In genomic region chr4:55125763-55126541, GRCh38 we compare ENCODE assay signal across 10 cellular contexts. TPM values are rescaled to one million over a fixed set of nuclear protein-coding genes. Genes with fewer than 3 reads are reported as not detected.
DNase-seq lines count a peak whose midpoint lies in the region; ATAC-seq, FAIRE-seq and TF ChIP-seq lines count a peak whose summit lies in the region.
"Had no signal": no experiment of that assay in that cellular context is flagged by ENCODE, and none has a peak within 500 bp of the region (broad histone marks: within the 10 kb centered on the region; RNA-seq: fewer than 3 reads in every experiment).

No MANE protein-coding gene starts in this region.

- intact Hi-C loops in natural killer cell (cut with micrococcal nuclease) = no loop called here

- no peak overlapping the region for H2BK15ac ChIP-seq in mesendoderm (replicated peaks; ENCODE audit: low read depth)

- no peak for FAIRE-seq in frontal cortex (lab: Jason Lieb, UNC)

- peak overlapping the region; percentile 87 for H3K4me2 ChIP-seq in mesendoderm (ENCODE audit: low read length)

- H3K4ac ChIP-seq in mesendoderm (ENCODE audit: low read depth, low read length) = no peak overlapping the region

- H3K27me3 ChIP-seq in ectodermal cell (ENCODE audit: control insufficient read depth, insufficient read depth, low read length, poor library complexity, severe bottlenecking) (peaks cover 35% of the 10 kb centered on the region), mesendoderm (ENCODE audit: insufficient read depth, low read length, poor library complexity) (no peaks in the 10 kb centered on the region)

- H3K9me3 ChIP-seq in ectodermal cell (ENCODE audit: control insufficient read depth, low read length) = no peaks in the 10 kb centered on the region

- H3K27ac Mint-ChIP-seq in natural killer cell = no peak overlapping the region
- H3K27ac Mint-ChIP-seq in natural killer cell treated with Interleukin-12 subunit alpha and Interleukin-12 subunit beta and Interleukin-15 and Interleukin-18, amount 100 ng/mL, for 72 hours = no peak overlapping the region
- H3K27ac Mint-ChIP-seq: stimulated activated naive CD8-positive, alpha-beta T cell treated with anti-CD3 and anti-CD28 coated beads, Interleukin-15, Interleukin-2, amounts not matched to agents 100 ng/mL and 50 ng/mL, for 24 hours had no signal

- H3K18ac ChIP-seq in mesendoderm (ENCODE audit: low read length) = peak overlapping the region; percentile 9

- no peak overlapping the region for H3K23ac ChIP-seq in mesendoderm (ENCODE audit: low read length)

- DNase-seq in natural killer cell (no peak), mesendoderm (peak; percentile 42), frontal cortex (ENCODE audit: low spot score in 2 of 2) (no peak)
- no peak for DNase-seq in natural killer cell treated with Interleukin-12 subunit alpha and Interleukin-12 subunit beta and Interleukin-15 and Interleukin-18, amount 100 ng/mL, for 72 hours (ENCODE audit: low spot score)
- no peak for DNase-seq in stimulated activated CD4-positive, alpha-beta T cell treated with anti-CD3 and anti-CD28 coated beads, Interleukin-15, amount 100 ng/mL, for 24 hours
- DNase-seq: NCI-H446 had no signal

- peak overlapping the region; percentile 86 for H3K56ac ChIP-seq in mesendoderm (ENCODE audit: low read length)

- H3K4me3 ChIP-seq in ectodermal cell (ENCODE audit: insufficient read depth, low read depth, low read length) (peak overlapping the region; percentile 69), mesendoderm (ENCODE audit: low read length) (peak overlapping the region; percentile 80)

- H2AK5ac ChIP-seq in mesendoderm (ENCODE audit: low read length) = no peak overlapping the region

- H2BK5ac ChIP-seq in mesendoderm (ENCODE audit: low read length) = no peak overlapping the region

- no peaks in the 10 kb centered on the region for H3K9me3 Mint-ChIP-seq in natural killer cell
- H3K9me3 Mint-ChIP-seq in natural killer cell treated with Interleukin-12 subunit alpha and Interleukin-12 subunit beta and Interleukin-15 and Interleukin-18, amount 100 ng/mL, for 72 hours = peaks cover 3% of the 10 kb centered on the region
- H3K9me3 Mint-ChIP-seq: stimulated activated naive CD8-positive, alpha-beta T cell treated with anti-CD3 and anti-CD28 coated beads, Interleukin-15, Interleukin-2, amounts not matched to agents 100 ng/mL and 50 ng/mL, for 24 hours had no signal

- H3K9ac ChIP-seq in mesendoderm (ENCODE audit: low read length) = peak overlapping the region; percentile 72

- no peak for ATAC-seq in natural killer cell
- ATAC-seq in natural killer cell treated with Interleukin-12 subunit alpha and Interleukin-12 subunit beta and Interleukin-15 and Interleukin-18, amount 100 ng/mL, for 72 hours = no peak
- ATAC-seq in HG02981 (IDR thresholded peaks at IDR 0.05; ENCODE audit: unreplicated experiment) = no peak
- ATAC-seq in HG02642 (IDR thresholded peaks at IDR 0.05; ENCODE audit: poor library complexity, unreplicated experiment) = no peak

- H3K4me1 ChIP-seq in ectodermal cell (ENCODE audit: control insufficient read depth, insufficient read depth, low read length) (no peaks in the 10 kb centered on the region), mesendoderm (ENCODE audit: control insufficient read depth, low read depth, low read length) (no peaks in the 10 kb centered on the region)

- H3K36me3 Mint-ChIP-seq in natural killer cell = no peaks in the 10 kb centered on the region
- no peaks in the 10 kb centered on the region for H3K36me3 Mint-ChIP-seq in natural killer cell treated with Interleukin-12 subunit alpha and Interleukin-12 subunit beta and Interleukin-15 and Interleukin-18, amount 100 ng/mL, for 72 hours

- 6 to 7% methylated on average over 32 of the region's 32 CpGs for WGBS in ectodermal cell, 2 experiments
- no CpG with 5 or more reads among the region's 32 CpGs for WGBS in mesendoderm (ENCODE audit: extremely low coverage, insufficient coverage, low lambda C conversion rate)

- H3K79me1 ChIP-seq in mesendoderm (ENCODE audit: low read length) = no peaks in the 10 kb centered on the region

- H3K79me2 ChIP-seq in mesendoderm (ENCODE audit: control insufficient read depth, insufficient read depth, low read length) = peaks cover 34% of the 10 kb centered on the region

- TF ChIP-seq CTCF in natural killer cell (IDR thresholded peaks at IDR 0.05) = no peak

- H3K27me3 Mint-ChIP-seq in natural killer cell (ENCODE audit: low read depth in 2 of 2) = peaks cover 43 to 51% of the 10 kb centered on the region in 2 donors
- H3K27me3 Mint-ChIP-seq in natural killer cell treated with Interleukin-12 subunit alpha and Interleukin-12 subunit beta and Interleukin-15 and Interleukin-18, amount 100 ng/mL, for 72 hours = peaks cover 26 to 37% of the 10 kb centered on the region in 2 donors

- H3K27ac ChIP-seq in ectodermal cell (ENCODE audit: insufficient read depth, low read depth, low read length, poor library complexity, severe bottlenecking) (no peak overlapping the region), mesendoderm (ENCODE audit: low read depth, low read length) (no peak overlapping the region)

- H2BK120ac ChIP-seq in mesendoderm (ENCODE audit: low read depth, low read length) = no peak overlapping the region

- peaks cover 7 to 8% of the 10 kb centered on the region in 2 donors for H3K4me1 Mint-ChIP-seq in natural killer cell
- no peaks in the 10 kb centered on the region for H3K4me1 Mint-ChIP-seq in natural killer cell treated with Interleukin-12 subunit alpha and Interleukin-12 subunit beta and Interleukin-15 and Interleukin-18, amount 100 ng/mL, for 72 hours (ENCODE audit: low read depth in 2 of 2)

- H3K36me3 ChIP-seq in ectodermal cell (ENCODE audit: control insufficient read depth, insufficient read depth, low read length) (no peaks in the 10 kb centered on the region), mesendoderm (ENCODE audit: control insufficient read depth, insufficient read depth, low read length) (no peaks in the 10 kb centered on the region)

- peak overlapping the region; percentile 52 for H3K4me3 Mint-ChIP-seq in natural killer cell
- no peak overlapping the region for H3K4me3 Mint-ChIP-seq in natural killer cell treated with Interleukin-12 subunit alpha and Interleukin-12 subunit beta and Interleukin-15 and Interleukin-18, amount 100 ng/mL, for 72 hours
- H3K4me3 Mint-ChIP-seq: stimulated activated naive CD8-positive, alpha-beta T cell treated with anti-CD3 and anti-CD28 coated beads, Interleukin-15, Interleukin-2, amounts not matched to agents 100 ng/mL and 50 ng/mL, for 24 hours had no signal

- no peak overlapping the region for H4K8ac ChIP-seq in mesendoderm (ENCODE audit: low read depth, low read length)

- H4K5ac ChIP-seq in mesendoderm (ENCODE audit: low read length) = no peak overlapping the region

RNA-seq across cellular contexts. Expression of gene KDR, which starts 0.6 kb away (rescaled TPM):
- total RNA-seq in natural killer cell (under 1 TPM in 2 of 3 donors, not detected in 1; 0.07 to 0.08 TPM), frontal cortex (11.0 TPM)
- not detected for total RNA-seq in natural killer cell treated with Interleukin-12 subunit alpha and Interleukin-12 subunit beta and Interleukin-15 and Interleukin-18, amount 100 ng/mL, for 72 hours
- 18.2 TPM for polyA plus RNA-seq in ectodermal cell (2013, experiment 1 of 4)
- polyA plus RNA-seq in ectodermal cell (2013, experiment 2 of 4) = 17.3 TPM
- 10.4 TPM for polyA plus RNA-seq in ectodermal cell (2013, experiment 3 of 4)
- polyA plus RNA-seq in ectodermal cell (2013, experiment 4 of 4) = 9.7 TPM
- 39.2 TPM for polyA plus RNA-seq in mesendoderm (2013, experiment 1 of 2)
- 38.7 TPM for polyA plus RNA-seq in mesendoderm (2013, experiment 2 of 2)
